ENCODE assay signal across 1 cellular context in the genomic region with DNA sequence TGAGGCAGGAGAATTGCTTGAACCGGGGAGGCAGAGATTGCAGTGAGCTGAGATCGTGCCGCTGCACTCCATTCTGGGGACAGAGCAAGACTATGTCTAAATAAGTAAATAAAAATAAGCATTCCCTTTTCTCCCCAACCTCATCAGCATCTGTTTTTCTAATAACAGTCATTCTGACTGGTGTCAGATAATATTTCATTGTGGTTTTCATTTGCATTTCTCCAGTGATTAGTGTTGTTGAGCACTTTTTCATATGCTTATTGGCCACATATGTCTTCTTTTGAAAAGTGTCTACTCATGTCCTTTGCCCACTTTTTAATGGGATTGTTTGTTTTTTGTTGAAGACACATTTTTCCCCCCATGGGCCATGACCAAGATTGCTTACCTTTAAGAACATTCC.
TF ChIP-seq lines count a peak whose summit lies in the region.

No MANE protein-coding gene starts in this region.

TF ChIP-seq in IMR-90, 13 proteins besides CTCF, POLR2A, EP300 and RAD21 (continued from another document):
- TF ChIP-seq, protein P1, sequence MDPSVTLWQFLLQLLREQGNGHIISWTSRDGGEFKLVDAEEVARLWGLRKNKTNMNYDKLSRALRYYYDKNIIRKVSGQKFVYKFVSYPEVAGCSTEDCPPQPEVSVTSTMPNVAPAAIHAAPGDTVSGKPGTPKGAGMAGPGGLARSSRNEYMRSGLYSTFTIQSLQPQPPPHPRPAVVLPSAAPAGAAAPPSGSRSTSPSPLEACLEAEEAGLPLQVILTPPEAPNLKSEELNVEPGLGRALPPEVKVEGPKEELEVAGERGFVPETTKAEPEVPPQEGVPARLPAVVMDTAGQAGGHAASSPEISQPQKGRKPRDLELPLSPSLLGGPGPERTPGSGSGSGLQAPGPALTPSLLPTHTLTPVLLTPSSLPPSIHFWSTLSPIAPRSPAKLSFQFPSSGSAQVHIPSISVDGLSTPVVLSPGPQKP (IDR thresholded peaks at IDR 0.05; ENCODE audit: borderline replicate concordance, low read depth, low read length) = no peak
- no peak for TF ChIP-seq MAFK (IDR thresholded peaks at IDR 0.05; ENCODE audit: low read depth, low read length)
